ENCODE assay signal across 11 cellular contexts in genomic region chr2:215619989-215620388, GRCh38.
DNase-seq lines count a peak whose midpoint lies in the region; ATAC-seq and TF ChIP-seq lines count a peak whose summit lies in the region.
"Had no signal": no experiment of that assay in that cellular context is flagged by ENCODE, and none has a peak within 500 bp of the region (broad histone marks: within the 10 kb centered on the region; RNA-seq: fewer than 3 reads in every experiment).

No MANE protein-coding gene starts in this region.

- intact Hi-C loops in body of pancreas (cut with DNase I), result no loop called here

- H3K23ac ChIP-seq in trophoblast cell (ENCODE audit: low read length), result no peak overlapping the region

- H3K14ac ChIP-seq in trophoblast cell (ENCODE audit: low read length), result peak overlapping the region; percentile 83

- in situ Hi-C loops in GM13976 (cut with MboI; ENCODE audit: low sequenced_read_pairs, unreplicated experiment), result no loop called here

- no peak overlapping the region for H4K12ac ChIP-seq in trophoblast cell (ENCODE audit: low read depth, low read length)

- no peak for TF ChIP-seq POLR2A in body of pancreas (IDR thresholded peaks at IDR 0.05)

- CTCF ChIA-PET in HEK293 (lab: Yijun Ruan, JAX), result interaction anchor here (0.5 to 1.3 kb wide), 3 partner anchors 165 to 310 kb away, joined by 3 read pairs; no protein-coding TSS in a partner anchor

- peak overlapping the region; percentile 86 for H4K8ac ChIP-seq in trophoblast cell (ENCODE audit: low read depth, low read length)

- TF ChIP-seq CTCF in HEK293 (tag by site-specific recombination; IDR thresholded peaks at IDR 0.05) (no peak), body of pancreas (IDR thresholded peaks at IDR 0.05) (no peak), GM13976 (IDR thresholded peaks at IDR 0.05; ENCODE audit: borderline replicate concordance, control extremely low read depth, extremely low read depth, insufficient read depth, missing control alignments) (no peak)

- ATAC-seq in body of pancreas (peak; percentile 35), GM18907 (IDR thresholded peaks at IDR 0.05; ENCODE audit: unreplicated experiment) (no peak), GM19455 (IDR thresholded peaks at IDR 0.05; ENCODE audit: unreplicated experiment) (no peak)
- ATAC-seq: gastroesophageal sphincter had no signal

- peak overlapping the region; percentile 96 for H2BK12ac ChIP-seq in trophoblast cell (ENCODE audit: low read length)

- H3K4me3 ChIP-seq in HEK293 (ENCODE audit: low read depth, low read length) (no peak overlapping the region), body of pancreas (no peak overlapping the region), trophoblast cell (ENCODE audit: low read depth, low read length) (no peak overlapping the region)

- WGBS in body of pancreas, 2 donors, result 49 to 69% methylated on average over 10 of the region's 10 CpGs
- WGBS in trophoblast cell (ENCODE audit: extremely low coverage, insufficient coverage, insufficient read length), result no CpG with 5 or more reads among the region's 10 CpGs

- H2AK5ac ChIP-seq in trophoblast cell (ENCODE audit: low read length), result peak overlapping the region; percentile 86

- H3K18ac ChIP-seq in trophoblast cell (ENCODE audit: low read length), result peak overlapping the region; percentile 89

- peak overlapping the region; percentile 92 for H3K4ac ChIP-seq in trophoblast cell (ENCODE audit: low read depth, low read length)

- peak overlapping the region; percentile 79 for H2BK5ac ChIP-seq in trophoblast cell (ENCODE audit: low read depth, low read length, poor library complexity)

- H3K9me3 ChIP-seq in HEK293 (ENCODE audit: control insufficient read depth, insufficient read depth, low read depth, low read length), result no peaks in the 10 kb centered on the region
- no peaks in the 10 kb centered on the region for H3K9me3 ChIP-seq in body of pancreas
- peaks cover 3% of the 10 kb centered on the region for H3K9me3 ChIP-seq in trophoblast cell (ENCODE audit: insufficient read depth, low read depth, low read length)
- H3K9me3 ChIP-seq: gastroesophageal sphincter had no signal

- H2BK120ac ChIP-seq in trophoblast cell (ENCODE audit: insufficient read depth, low read length, poor library complexity), result peak overlapping the region; percentile 85

- H4K91ac ChIP-seq in trophoblast cell (ENCODE audit: low read depth, low read length), result peak overlapping the region; percentile 95

- peaks cover 12% of the 10 kb centered on the region for H3K79me2 ChIP-seq in trophoblast cell (ENCODE audit: control insufficient read depth, insufficient read depth, low read length, poor library complexity)

- H3K79me1 ChIP-seq in trophoblast cell (ENCODE audit: low read length), result peaks cover 48% of the 10 kb centered on the region

- H3K36me3 ChIP-seq in HEK293 (ENCODE audit: control insufficient read depth in 2 of 2, insufficient read depth in 1 of 2, low read length in 2 of 2) (no peaks in the 10 kb centered on the region), body of pancreas (replicated peaks in 1 of 2; ENCODE audit: insufficient read depth in 1 of 2, low read depth in 2 of 2) (no peaks in the 10 kb centered on the region), trophoblast cell (ENCODE audit: control insufficient read depth in 1 of 2, insufficient read depth in 2 of 2, low read length in 2 of 2) (peaks cover 0 to 4% of the 10 kb centered on the region in 2 experiments)
- H3K36me3 ChIP-seq: gastroesophageal sphincter had no signal

- H3K9ac ChIP-seq in trophoblast cell (ENCODE audit: low read length), result peak overlapping the region; percentile 33

- POLR2A ChIA-PET in HEK293 (lab: Yijun Ruan, JAX), result interaction anchor here (0.6 to 1.0 kb wide), 3 partner anchors 186 to 298 kb away, joined by 3 to 4 read pairs (median 3); no protein-coding TSS in a partner anchor

- H3K4me1 ChIP-seq in HEK293 (ENCODE audit: control insufficient read depth, insufficient read depth, low read length) (peaks cover 13% of the 10 kb centered on the region), body of pancreas (peaks cover 8% of the 10 kb centered on the region), trophoblast cell (ENCODE audit: control insufficient read depth in 1 of 2, insufficient read depth in 2 of 2, low read length in 2 of 2) (peaks cover 17 to 27% of the 10 kb centered on the region in 2 experiments)

- peak overlapping the region; percentile 24 for H3K4me2 ChIP-seq in trophoblast cell (ENCODE audit: low read length)

- H3K27ac ChIP-seq in HEK293 (ENCODE audit: extremely low read depth, low read depth, low read length), result peak overlapping the region; percentile 88
- no peak overlapping the region for H3K27ac ChIP-seq in body of pancreas
- peak overlapping the region; percentile 91 for H3K27ac ChIP-seq in trophoblast cell (ENCODE audit: low read depth, low read length)

- DNase-seq in NCI-H146 treated with DMSO at 0.1 percent for 48 hours (lab: John Stamatoyannopoulos, UW; ENCODE audit: unreplicated experiment), result peak; percentile 35
- peak in 3 of 4 donors; percentile 33 to 36 (median 36) for DNase-seq in body of pancreas
- peak; percentile 41 to 56 for DNase-seq in trophoblast cell
- no peak for DNase-seq in GM13976 (ENCODE audit: low spot score)
- DNase-seq: HFFc6, Kasumi-1, naive B cell had no signal

- no peak overlapping the region for H2AFZ ChIP-seq in trophoblast cell (ENCODE audit: insufficient read depth, low read length, poor library complexity)

- no peaks in the 10 kb centered on the region for H3K27me3 ChIP-seq in body of pancreas
- H3K27me3 ChIP-seq in trophoblast cell (ENCODE audit: insufficient read depth, low read length), result no peaks in the 10 kb centered on the region
- H3K27me3 ChIP-seq: gastroesophageal sphincter had no signal

TF ChIP-seq in HEK293, 187 proteins besides CTCF, POLR2A, EP300 and RAD21 (continues in another document):
- no peak for TF ChIP-seq ZNF530 (tag by site-specific recombination; IDR thresholded peaks at IDR 0.05; ENCODE audit: low read depth)
- TF ChIP-seq ZNF280D (tag by site-specific recombination; IDR thresholded peaks at IDR 0.05), result no peak
- TF ChIP-seq PRDM2 (tag by site-specific recombination; IDR thresholded peaks at IDR 0.05; ENCODE audit: borderline replicate concordance), result no peak
- no peak for TF ChIP-seq ZFP37 (tag by site-specific recombination; IDR thresholded peaks at IDR 0.05)
- no peak for TF ChIP-seq ZNF473 (tag by site-specific recombination; IDR thresholded peaks at IDR 0.05)

Comparison
In these comparisons a context has a peak if more than half of its experiments do, and no peak if none do; other contexts are left out.
1. H3K27ac ChIP-seq: peak in HEK293 (single experiment) and trophoblast cell (single experiment); none in body of pancreas (0 of 4).